Comparison of ENCODE assay signal across 16 cellular contexts in the genomic region with DNA sequence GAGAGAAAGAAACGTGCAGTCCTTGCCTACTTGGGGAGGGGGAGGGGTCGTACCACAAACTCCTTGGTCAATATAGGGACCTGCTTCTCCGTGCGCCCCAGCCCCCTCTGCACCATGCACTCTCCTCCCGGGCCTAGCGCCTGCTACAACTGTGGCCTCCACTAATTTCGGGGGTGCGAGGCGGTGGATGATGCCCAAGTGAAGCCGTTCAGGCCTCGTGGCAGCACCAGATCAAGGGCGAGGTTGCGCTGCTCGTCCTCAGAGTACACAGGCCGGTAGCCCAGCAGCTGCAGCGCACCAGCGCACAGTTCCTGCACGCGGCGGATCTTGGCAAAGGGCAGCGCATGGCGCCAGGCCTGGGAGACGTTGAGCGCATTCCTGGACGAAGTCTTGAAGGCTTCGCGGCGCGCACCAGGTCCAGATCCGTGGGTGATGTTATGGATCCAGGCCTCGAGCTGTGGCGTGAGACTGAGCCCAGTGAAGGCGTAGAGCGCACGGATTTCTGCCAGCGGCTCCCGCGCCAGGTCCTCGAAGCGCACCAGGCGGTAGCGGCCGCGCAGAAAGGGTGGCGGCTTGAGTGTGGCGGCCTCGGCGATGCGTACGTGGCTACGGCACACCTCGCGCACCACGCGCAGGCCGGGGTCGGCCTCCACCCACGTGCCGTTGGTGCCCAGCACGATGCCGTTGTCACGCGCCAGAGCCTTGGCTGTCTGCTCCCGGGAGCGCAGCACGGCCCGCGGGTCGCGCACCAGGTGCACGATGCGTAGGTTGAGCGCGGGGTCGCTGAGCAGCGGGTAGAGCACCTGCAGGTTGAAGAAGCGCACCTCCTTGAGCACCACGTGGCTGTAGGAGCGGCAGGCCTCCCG. TPM values are rescaled to one million over a fixed set of nuclear protein-coding genes. Genes with fewer than 3 reads are reported as not detected.
DNase-seq lines count a peak whose midpoint lies in the region; ATAC-seq, FAIRE-seq and TF ChIP-seq lines count a peak whose summit lies in the region.
"Had no signal": no experiment of that assay in that cellular context is flagged by ENCODE, and none has a peak within 500 bp of the region (broad histone marks: within the 10 kb centered on the region; RNA-seq: fewer than 3 reads in every experiment).

No MANE protein-coding gene starts in this region.

- H2BK120ac ChIP-seq in H1 (replicated peaks; ENCODE audit: low read depth, low read length), result no peak overlapping the region

- no peak overlapping the region for H4K91ac ChIP-seq in H1 (replicated peaks; ENCODE audit: insufficient read length, low read length)

- no peaks in the 10 kb centered on the region for H3K23me2 ChIP-seq in H1 (ENCODE audit: low read depth, low read length)

- peaks cover 4% of the 10 kb centered on the region for H3K4me1 Mint-ChIP-seq in stimulated activated effector memory CD8-positive, alpha-beta T cell treated with anti-CD3 and anti-CD28 coated beads, Interleukin-12 subunit alpha, Interleukin-12 subunit beta, amount 100 ng/mL, for 72 hours
- H3K4me1 Mint-ChIP-seq: CD8-positive, alpha-beta memory T cell had no signal

- WGBS in H1 (ENCODE audit: extremely low coverage in 1 of 2, insufficient coverage in 1 of 2, insufficient read length in 1 of 2, insufficient replicate concordance in 2 of 2, low coverage in 1 of 2, low lambda C conversion rate in 2 of 2, missing lambda C conversion rate in 1 of 2), 2 experiments, result 95% methylated on average over 71 of the region's 80 CpGs; no CpG with 5 or more reads in 1 of the 2 experiments
- WGBS in stomach, 5 donors, result 94 to 96% (median 96%) methylated on average over 74 to 80 of the region's 80 CpGs
- WGBS in body of pancreas, 2 donors, result 90 to 92% methylated on average over 37 to 80 of the region's 80 CpGs

- TF ChIP-seq CTCF in OCI-LY3 (IDR thresholded peaks at IDR 0.05; ENCODE audit: low read depth, low read length), result no peak
- no peak for TF ChIP-seq CTCF in H1 (IDR thresholded peaks at IDR 0.05; ENCODE audit: control extremely low read depth in 1 of 3, insufficient read depth in 1 of 3, low read depth in 1 of 3, low read length in 3 of 3)
- TF ChIP-seq CTCF in stomach (IDR thresholded peaks at IDR 0.05), result no peak
- no peak for TF ChIP-seq CTCF in body of pancreas (IDR thresholded peaks at IDR 0.05)

- H3K14ac ChIP-seq in H1 (ENCODE audit: insufficient read length), result no peak overlapping the region

- H3K79me1 ChIP-seq in H1 (ENCODE audit: low read depth, low read length), result no peaks in the 10 kb centered on the region

- no peak for FAIRE-seq in H1 (lab: Jason Lieb, UNC)

- H3K9me3 Mint-ChIP-seq in stimulated activated effector memory CD8-positive, alpha-beta T cell treated with anti-CD3 and anti-CD28 coated beads, Interleukin-12 subunit alpha, Interleukin-12 subunit beta, amount 100 ng/mL, for 72 hours, result no peaks in the 10 kb centered on the region
- H3K9me3 Mint-ChIP-seq: CD8-positive, alpha-beta memory T cell had no signal

- H3K23ac ChIP-seq in H1 (ENCODE audit: insufficient read length), result no peak overlapping the region

- no peak overlapping the region for H3K4me3 ChIP-seq in BLaER1 treated with 17β-estradiol and CSF1 and Interleukin-3, amounts not matched to agents 10 nM and 100 nM
- H3K4me3 ChIP-seq in OCI-LY3 (ENCODE audit: low read length) (no peak overlapping the region), H1 (ENCODE audit: extremely low read depth in 1 of 4, insufficient read depth in 2 of 4, low read depth in 3 of 4, low read length in 4 of 4) (no peak overlapping the region), stomach (no peak overlapping the region), body of pancreas (no peak overlapping the region)

- H3K4me2 ChIP-seq in BLaER1 treated with 17β-estradiol and CSF1 and Interleukin-3, amounts not matched to agents 10 nM and 100 nM, result peak overlapping the region in 7 of 11 experiments; percentile 20 to 85 (median 66); a peak in 12 of 22 replicates
- H3K4me2 ChIP-seq in OCI-LY3 (ENCODE audit: low read length) (peak overlapping the region; percentile 37), H1 (ENCODE audit: insufficient read depth in 1 of 2, low read depth in 2 of 2, low read length in 2 of 2) (no peak overlapping the region)
- H3K4me2 ChIP-seq: KMS-11 had no signal

- DNase-seq in H1 (ENCODE audit: low read depth in 1 of 2, low spot score in 2 of 2) (no peak), left cardiac atrium (no peak), stomach (no peak), body of pancreas (no peak)
- no peak for DNase-seq in stimulated activated effector memory CD8-positive, alpha-beta T cell treated with anti-CD3 and anti-CD28 coated beads, Interleukin-12 subunit alpha, Interleukin-12 subunit beta, amount 100 ng/mL, for 72 hours (ENCODE audit: low spot score in 2 of 2)
- DNase-seq: Caco-2; CD8-positive, alpha-beta memory T cell; GF-D8; H7 had no signal

- ATAC-seq in stimulated activated effector memory CD8-positive, alpha-beta T cell treated with anti-CD3 and anti-CD28 coated beads, Interleukin-12 subunit alpha, Interleukin-12 subunit beta, amount 100 ng/mL, for 72 hours, result no peak
- ATAC-seq in left cardiac atrium (no peak), HG02678 (IDR thresholded peaks at IDR 0.05; ENCODE audit: unreplicated experiment) (no peak), body of pancreas (no peak)

- no peak for TF ChIP-seq RAD21 in H1 (IDR thresholded peaks at IDR 0.05 in 1 of 2, conservative IDR thresholded peaks at IDR 0.05 in 1 of 2; ENCODE audit: low read depth in 2 of 2, low read length in 2 of 2)

- H3K79me2 ChIP-seq in OCI-LY3 (ENCODE audit: low read length), result no peaks in the 10 kb centered on the region
- H3K79me2 ChIP-seq in H1 (ENCODE audit: control insufficient read depth in 1 of 2, insufficient read depth in 2 of 2, low read length in 2 of 2), result no peaks in the 10 kb centered on the region

- H2BK5ac ChIP-seq in H1 (ENCODE audit: low read depth, low read length), result peak overlapping the region; percentile 52; the same call in 1 of the 2 replicates

- CTCF ChIA-PET in H1 (lab: Charles Lee; ENCODE audit: partially characterized antibody), result interaction anchor here (0.6 to 9.9 kb wide), 8 partner anchors 8 to 142 kb away, joined by 3 to 127 read pairs (median 3); no protein-coding TSS in a partner anchor

- no peak overlapping the region for H4K5ac ChIP-seq in H1 (ENCODE audit: insufficient read length, low read depth, low read length)

- no peaks in the 10 kb centered on the region for H3K27me3 ChIP-seq in BLaER1 treated with 17β-estradiol and CSF1 and Interleukin-3, amounts not matched to agents 10 nM and 100 nM
- H3K27me3 ChIP-seq in OCI-LY3 (ENCODE audit: low read depth, low read length) (peaks cover 4% of the 10 kb centered on the region; the same call in 1 of the 2 replicates), H1 (replicated peaks in 1 of 4; ENCODE audit: control insufficient read depth in 3 of 4, extremely low read depth in 1 of 4, insufficient read depth in 3 of 4, low read length in 3 of 4) (no peaks in the 10 kb centered on the region), stomach (peaks cover 0 to 4% (median 0%) of the 10 kb centered on the region in 3 donors), body of pancreas (no peaks in the 10 kb centered on the region)

- no peak overlapping the region for H2AK5ac ChIP-seq in H1 (ENCODE audit: low read depth, low read length)

- no peaks in the 10 kb centered on the region for H3K36me3 Mint-ChIP-seq in stimulated activated effector memory CD8-positive, alpha-beta T cell treated with anti-CD3 and anti-CD28 coated beads, Interleukin-12 subunit alpha, Interleukin-12 subunit beta, amount 100 ng/mL, for 72 hours
- H3K36me3 Mint-ChIP-seq: CD8-positive, alpha-beta memory T cell had no signal

- POLR2A ChIA-PET in H1 (lab: Charles Lee; ENCODE audit: partially characterized antibody), result interaction anchor here (1.9 kb wide), 1 partner anchor 16 kb away, joined by 16 read pairs; a partner anchor contains a TSS

- no peak overlapping the region for H3K4ac ChIP-seq in H1 (replicated peaks; ENCODE audit: insufficient read length, low read depth, low read length)

- H2BK15ac ChIP-seq in H1 (ENCODE audit: low read length), result no peak overlapping the region

- no peak overlapping the region for H4K8ac ChIP-seq in H1 (ENCODE audit: extremely low read depth, insufficient read depth, low read length)

- TF ChIP-seq POLR2A in H1 (IDR thresholded peaks at IDR 0.05; ENCODE audit: control extremely low read depth in 1 of 2, low read depth in 2 of 2, low read length in 2 of 2), result no peak
- TF ChIP-seq POLR2A in stomach (IDR thresholded peaks at IDR 0.05), result no peak
- no peak for TF ChIP-seq POLR2A in body of pancreas (IDR thresholded peaks at IDR 0.05)

- no peak overlapping the region for H2BK12ac ChIP-seq in H1 (ENCODE audit: low read depth, low read length)

- peak overlapping the region; percentile 0 for H3K27ac Mint-ChIP-seq in stimulated activated effector memory CD8-positive, alpha-beta T cell treated with anti-CD3 and anti-CD28 coated beads, Interleukin-12 subunit alpha, Interleukin-12 subunit beta, amount 100 ng/mL, for 72 hours

- H3K9me3 ChIP-seq in BLaER1 treated with 17β-estradiol and CSF1 and Interleukin-3, amounts not matched to agents 10 nM and 100 nM (replicated peaks in 1 of 11), result no peaks in the 10 kb centered on the region
- H3K9me3 ChIP-seq in OCI-LY3 (ENCODE audit: insufficient read depth, low read length) (no peaks in the 10 kb centered on the region), H1 (ENCODE audit: insufficient read depth in 2 of 2, low read depth in 1 of 2, low read length in 1 of 2) (no peaks in the 10 kb centered on the region), stomach (no peaks in the 10 kb centered on the region), body of pancreas (no peaks in the 10 kb centered on the region)
- H3K9me3 ChIP-seq: Caco-2 had no signal

- intact Hi-C loops in left cardiac atrium (cut with DNase I), result loop anchor here (10.0 kb wide), 2 partner anchors 66 to 286 kb away; no protein-coding TSS in a partner anchor
- intact Hi-C loops in stomach (cut with DNase I; ENCODE audit: low total_unique reads), result loop anchor here (5.0 to 10.0 kb wide), 2 partner anchors 136 to 289 kb away; no protein-coding TSS in a partner anchor
- intact Hi-C loops in body of pancreas (cut with DNase I), result no loop called here

- H4K20me1 ChIP-seq in BLaER1 treated with 17β-estradiol and CSF1 and Interleukin-3, amounts not matched to agents 10 nM and 100 nM, result no peaks in the 10 kb centered on the region
- no peaks in the 10 kb centered on the region for H4K20me1 ChIP-seq in OCI-LY3 (ENCODE audit: insufficient read depth, low read length)
- peaks cover 0 to 2% of the 10 kb centered on the region in 2 experiments for H4K20me1 ChIP-seq in H1 (replicated peaks in 1 of 2; ENCODE audit: control insufficient read depth in 1 of 2, insufficient read depth in 2 of 2, low read length in 2 of 2)

- peak overlapping the region in 5 of 11 experiments; percentile 28 to 55 (median 46); a peak in 10 of 22 replicates for H3K27ac ChIP-seq in BLaER1 treated with 17β-estradiol and CSF1 and Interleukin-3, amounts not matched to agents 10 nM and 100 nM
- H3K27ac ChIP-seq in OCI-LY3 (ENCODE audit: low read length) (no peak overlapping the region), H1 (ENCODE audit: low read depth, low read length) (no peak overlapping the region), stomach (no peak overlapping the region), body of pancreas (no peak overlapping the region)
- H3K27ac ChIP-seq: 22Rv1, KMS-11 had no signal

- no peak overlapping the region for H3K9ac ChIP-seq in BLaER1 treated with 17β-estradiol and CSF1 and Interleukin-3, amounts not matched to agents 10 nM and 100 nM
- H3K9ac ChIP-seq in OCI-LY3 (ENCODE audit: low read length) (no peak overlapping the region), H1 (replicated peaks in 1 of 4; ENCODE audit: extremely low read depth in 1 of 4, low read depth in 3 of 4, low read length in 3 of 4) (no peak overlapping the region)
- H3K9ac ChIP-seq: KMS-11 had no signal

- TF ChIP-seq EP300 in H1 (IDR thresholded peaks at IDR 0.05; ENCODE audit: borderline replicate concordance in 1 of 2, low read depth in 2 of 2, low read length in 2 of 2), result no peak
- TF ChIP-seq EP300 in stomach (IDR thresholded peaks at IDR 0.05), result no peak

- peak overlapping the region; percentile 81; the same call in 1 of the 2 replicates for H2AFZ ChIP-seq in OCI-LY3 (ENCODE audit: low read depth, low read length)
- H2AFZ ChIP-seq in H1 (ENCODE audit: low read length), result no peak overlapping the region

- H2BK20ac ChIP-seq in H1 (ENCODE audit: low read length), result no peak overlapping the region

- no peak overlapping the region for H3K56ac ChIP-seq in H1 (replicated peaks; ENCODE audit: insufficient read length, low read depth, low read length)

- H3K4me1 ChIP-seq in BLaER1 treated with 17β-estradiol and CSF1 and Interleukin-3, amounts not matched to agents 10 nM and 100 nM, result peaks cover 9 to 36% (median 27%) of the 10 kb centered on the region in 10 experiments; a peak in 19 of 20 replicates
- H3K4me1 ChIP-seq in OCI-LY3 (ENCODE audit: low read length) (peaks cover 10% of the 10 kb centered on the region), H1 (replicated peaks in 1 of 4; ENCODE audit: control insufficient read depth in 3 of 4, insufficient read depth in 4 of 4, low read length in 3 of 4) (no peaks in the 10 kb centered on the region), stomach (no peaks in the 10 kb centered on the region), body of pancreas (no peaks in the 10 kb centered on the region)
- H3K4me1 ChIP-seq: Caco-2 had no signal

- H3K4me3 Mint-ChIP-seq in stimulated activated effector memory CD8-positive, alpha-beta T cell treated with anti-CD3 and anti-CD28 coated beads, Interleukin-12 subunit alpha, Interleukin-12 subunit beta, amount 100 ng/mL, for 72 hours, result no peak overlapping the region
- H3K4me3 Mint-ChIP-seq: CD8-positive, alpha-beta memory T cell had no signal

- no peak overlapping the region for H3K18ac ChIP-seq in H1 (ENCODE audit: extremely low read depth, low read length)

- peaks cover 0 to 95% (median 42%) of the 10 kb centered on the region in 11 experiments; a peak in 17 of 22 replicates for H3K36me3 ChIP-seq in BLaER1 treated with 17β-estradiol and CSF1 and Interleukin-3, amounts not matched to agents 10 nM and 100 nM
- no peaks in the 10 kb centered on the region for H3K36me3 ChIP-seq in OCI-LY3 (replicated peaks; ENCODE audit: low read depth, low read length)
- H3K36me3 ChIP-seq in H1 (ENCODE audit: control insufficient read depth in 2 of 4, insufficient read depth in 4 of 4, low read length in 3 of 4), result peaks cover 0 to 21% (median 9%) of the 10 kb centered on the region in 4 experiments; a peak in 7 of 8 replicates
- H3K36me3 ChIP-seq in stomach, result no peaks in the 10 kb centered on the region
- no peaks in the 10 kb centered on the region for H3K36me3 ChIP-seq in body of pancreas (replicated peaks in 1 of 2; ENCODE audit: insufficient read depth in 1 of 2, low read depth in 2 of 2)

RNA-seq across cellular contexts. Expression of a gene that starts 14.2 kb away (rescaled TPM):
- 52.8 and 56.6 TPM in 2 replicates for total RNA-seq in H1 (2021; fragmentation: NEBNext Ultra II Directional; extraction: Animal tissue kit (Norgen Biotek cat#: 25700))
- 21.1 and 22.9 TPM in 2 replicates for polyA plus RNA-seq in H1 (2011; rRNA removed)
- 25.1 TPM for polyA plus RNA-seq in H1 (2011; cell fraction: cytosol; rRNA removed)
- 12.3 TPM for polyA plus RNA-seq in H1 (2011; cell fraction: nucleus; rRNA removed)
- 18.4 to 30.7 TPM (median 23.8 TPM) in 4 replicates for polyA plus RNA-seq in H1 (2012, experiment 1 of 2)
- 9.8 TPM for polyA plus RNA-seq in H1 (2012, experiment 2 of 2)
- polyA plus RNA-seq in H1 (2013, experiment 1 of 2), result 31.1 TPM
- 37.3 TPM for polyA plus RNA-seq in H1 (2013, experiment 2 of 2)
- polyA minus RNA-seq in H1 (2011; rRNA and poly(A)+ RNA removed), result 45.5 and 49.2 TPM in 2 replicates
- 22.3 TPM for polyA minus RNA-seq in H1 (2011; cell fraction: cytosol; rRNA and poly(A)+ RNA removed)
- polyA minus RNA-seq in H1 (2011; cell fraction: nucleus; rRNA and poly(A)+ RNA removed), result 27.2 TPM
- total RNA-seq in left cardiac atrium, result 10 to 100 TPM in 1 of 2 donors, 1 to 10 TPM in 1; 10.0 to 12.2 TPM
- 100 to 1,000 TPM in 1 of 5 donors, 10 to 100 TPM in 3, 1 to 10 TPM in 1; 7.6 to 134 (median 12.0) TPM for total RNA-seq in stomach
- 1 to 10 TPM; 3.6 to 4.1 (median 3.7) TPM for polyA plus RNA-seq in stomach
- 10 to 100 TPM; 17.1 TPM for total RNA-seq in body of pancreas

RNA-seq across cellular contexts. Expression of a gene that starts 16.5 kb away (rescaled TPM):
- total RNA-seq in H1 (2021; fragmentation: NEBNext Ultra II Directional; extraction: Animal tissue kit (Norgen Biotek cat#: 25700)), result 25.4 and 26.4 TPM in 2 replicates
- 18.2 and 26.5 TPM in 2 replicates for polyA plus RNA-seq in H1 (2011; rRNA removed)
- 15.2 TPM for polyA plus RNA-seq in H1 (2011; cell fraction: cytosol; rRNA removed)
- 27.0 TPM for polyA plus RNA-seq in H1 (2011; cell fraction: nucleus; rRNA removed)
- 11.5 to 16.3 TPM (median 14.7 TPM) in 4 replicates for polyA plus RNA-seq in H1 (2012, experiment 1 of 2)
- polyA plus RNA-seq in H1 (2012, experiment 2 of 2), result 14.3 TPM
- polyA plus RNA-seq in H1 (2013, experiment 1 of 2), result 14.9 TPM
- polyA plus RNA-seq in H1 (2013, experiment 2 of 2), result 15.6 TPM
- 20.6 and 25.1 TPM in 2 replicates for polyA minus RNA-seq in H1 (2011; rRNA and poly(A)+ RNA removed)
- 20.6 TPM for polyA minus RNA-seq in H1 (2011; cell fraction: cytosol; rRNA and poly(A)+ RNA removed)
- 18.2 TPM for polyA minus RNA-seq in H1 (2011; cell fraction: nucleus; rRNA and poly(A)+ RNA removed)
- total RNA-seq in left cardiac atrium, result 1 to 10 TPM; 4.4 to 4.6 TPM
- total RNA-seq in stomach, result under 1 TPM in 2 of 5 donors, not detected in 3; 0.29 to 0.73 TPM
- polyA plus RNA-seq in stomach, result under 1 TPM in 1 of 3 donors, not detected in 2; 0.23 TPM
- total RNA-seq in body of pancreas, result under 1 TPM in 1 of 2 donors, not detected in 1; under 0.01 TPM
- total RNA-seq: HT-29 had no signal
- polyA plus RNA-seq: CD8-positive, alpha-beta memory T cell had no signal

RNA-seq across cellular contexts. Expression of a gene that starts 45.4 kb away (rescaled TPM):
- total RNA-seq in H1 (2021; fragmentation: NEBNext Ultra II Directional; extraction: Animal tissue kit (Norgen Biotek cat#: 25700)), result 76.9 and 77.3 TPM in 2 replicates
- polyA plus RNA-seq in H1 (2011; rRNA removed) (22.5 and 25.5 TPM in 2 replicates), stomach (100 to 1,000 TPM in 1 of 3 donors, 10 to 100 TPM in 2; 49.4 to 126 (median 60.7) TPM)
- polyA plus RNA-seq in H1 (2011; cell fraction: cytosol; rRNA removed), result 75.0 TPM
- polyA plus RNA-seq in H1 (2011; cell fraction: nucleus; rRNA removed), result 10.9 TPM
- polyA plus RNA-seq in H1 (2012, experiment 1 of 2), result 79.8 to 101 TPM (median 87.5 TPM) in 4 replicates
- 16.6 TPM for polyA plus RNA-seq in H1 (2012, experiment 2 of 2)
- 108 TPM for polyA plus RNA-seq in H1 (2013, experiment 1 of 2)
- polyA plus RNA-seq in H1 (2013, experiment 2 of 2), result 114 TPM
- polyA minus RNA-seq in H1 (2011; rRNA and poly(A)+ RNA removed), result 15.2 and 27.2 TPM in 2 replicates
- 17.5 TPM for polyA minus RNA-seq in H1 (2011; cell fraction: cytosol; rRNA and poly(A)+ RNA removed)
- polyA minus RNA-seq in H1 (2011; cell fraction: nucleus; rRNA and poly(A)+ RNA removed), result 39.8 TPM
- total RNA-seq in left cardiac atrium (10 to 100 TPM; 31.3 to 32.7 TPM), stomach (100 to 1,000 TPM in 1 of 5 donors, 10 to 100 TPM in 3, not detected in 1; 25.8 to 104 (median 63.9) TPM), body of pancreas (10 to 100 TPM; 34.0 to 65.3 TPM)

RNA-seq across cellular contexts. Expression of a gene that starts 57.2 kb away (rescaled TPM):
- total RNA-seq in H1 (2021; fragmentation: NEBNext Ultra II Directional; extraction: Animal tissue kit (Norgen Biotek cat#: 25700)), result 0.13 and 0.15 TPM in 2 replicates
- polyA plus RNA-seq in H1 (2011; rRNA removed) (0.13 and 0.23 TPM in 2 replicates), stomach (under 1 TPM in 1 of 3 donors, not detected in 2; 0.05 TPM)
- 0.08 TPM for polyA plus RNA-seq in H1 (2011; cell fraction: cytosol; rRNA removed)
- polyA plus RNA-seq in H1 (2011; cell fraction: nucleus; rRNA removed), result 0.66 TPM
- 0.23 to 0.52 TPM (median 0.40 TPM) in 3 of 4 replicates, not detected in the other for polyA plus RNA-seq in H1 (2012, experiment 1 of 2)
- not detected for polyA plus RNA-seq in H1 (2012, experiment 2 of 2)
- 0.06 TPM for polyA plus RNA-seq in H1 (2013, experiment 1 of 2)
- polyA plus RNA-seq in H1 (2013, experiment 2 of 2), result 0.13 TPM
- 0.32 and 0.41 TPM in 2 replicates for polyA minus RNA-seq in H1 (2011; rRNA and poly(A)+ RNA removed)
- not detected for polyA minus RNA-seq in H1 (2011; cell fraction: cytosol; rRNA and poly(A)+ RNA removed)
- 0.40 TPM for polyA minus RNA-seq in H1 (2011; cell fraction: nucleus; rRNA and poly(A)+ RNA removed)
- total RNA-seq in left cardiac atrium (under 1 TPM in 1 of 2 donors, not detected in 1; 0.37 TPM), stomach (10 to 100 TPM in 1 of 5 donors, 1 to 10 TPM in 3, not detected in 1; 1.1 to 23.2 (median 3.0) TPM), body of pancreas (not detected)
- total RNA-seq: CD8-positive, alpha-beta memory T cell had no signal
- polyA plus RNA-seq: BJ; CD8-positive, alpha-beta memory T cell had no signal

Comparison
In these comparisons a context has a peak if more than half of its experiments do, and no peak if none do; other contexts are left out.
1. H3K4me2 ChIP-seq: peak in BLaER1 treated with 17β-estradiol and CSF1 and Interleukin-3, amounts not matched to agents 10 nM and 100 nM (7 of 11) and OCI-LY3 (single experiment); none in H1 (0 of 2).